Comparison of ENCODE assay signal across 38 cellular contexts in genomic region chr2:120523766-120524165, GRCh38.
"Had no signal": no experiment of that assay in that cellular context is flagged by ENCODE, and none has a peak within 500 bp of the region (broad histone marks: within the 10 kb centered on the region; RNA-seq: fewer than 3 reads in every experiment).

No MANE protein-coding gene starts in this region.

- H3K9me3 ChIP-seq: adrenal gland, body of pancreas, breast epithelium had no signal

- FAIRE-seq: astrocyte, TTC549 had no signal

- H3K27ac ChIP-seq: adrenal gland, body of pancreas, brain microvascular endothelial cell, breast epithelium, cardiac muscle cell, VCaP had no signal

- H3K36me3 ChIP-seq: adrenal gland, brain microvascular endothelial cell, breast epithelium, cardiac muscle cell had no signal

- H3K36me3 Mint-ChIP-seq: activated CD4-positive, alpha-beta memory T cell treated with anti-CD3 and anti-CD28 coated beads for 36 hours; activated naive CD4-positive, alpha-beta T cell treated with anti-CD3 and anti-CD28 coated beads, Interleukin-2, amount 50 U/mL, for 72 hours; activated naive CD8-positive, alpha-beta T cell treated with anti-CD3 and anti-CD28 coated beads for 36 hours had no signal

- H3K27me3 ChIP-seq: adrenal gland, body of pancreas, breast epithelium, cardiac muscle cell had no signal

- H3K4me1 ChIP-seq: breast epithelium had no signal

- H3K4me1 Mint-ChIP-seq: activated B cell treated with CpG ODN at 0.5 μM for 24 hours; activated CD4-positive, alpha-beta T cell treated with anti-CD3 and anti-CD28 coated beads, Interleukin-2, amount 10 ng/mL, durations not matched to agents 24 days and 14 days; activated naive CD8-positive, alpha-beta T cell treated with anti-CD3 and anti-CD28 coated beads for 36 hours; activated T-helper 17 cell treated with anti-CD3 and anti-CD28 coated beads, Interleukin-2, amount 50 U/mL, for 72 hours; central memory CD8-positive, alpha-beta T cell had no signal

- H3K4me3 Mint-ChIP-seq: activated B cell treated with CpG ODN at 0.5 μM for 24 hours; activated CD4-positive, alpha-beta memory T cell treated with anti-CD3 and anti-CD28 coated beads for 36 hours; activated CD4-positive, alpha-beta T cell treated with anti-CD3 and anti-CD28 coated beads, Interleukin-2, amount 10 ng/mL, durations not matched to agents 24 days and 14 days; activated CD8-positive, alpha-beta T cell treated with anti-CD3 and anti-CD28 coated beads for 36 hours; activated naive CD4-positive, alpha-beta T cell treated with anti-CD3 and anti-CD28 coated beads for 36 hours; activated naive CD8-positive, alpha-beta T cell treated with anti-CD3 and anti-CD28 coated beads for 36 hours; activated T-cell treated with anti-CD3 and anti-CD28 coated beads, Interleukin-2, amount 50 U/mL, for 4 hours; activated T-cell treated with anti-CD3 and anti-CD28 coated beads, Interleukin-2, amount 50 U/mL, for 72 hours; activated T-helper 1 cell treated with anti-CD3 and anti-CD28 coated beads, Interleukin-12 subunit alpha, Interleukin-12 subunit beta, Interleukin-2, Interleukin-4 antibody, amounts not matched to agents 30 ng/mL and 10 ng/mL and 1 ng/mL, durations not matched to agents 14 hours and 24 hours and 36 hours; activated T-helper 17 cell treated with anti-CD3 and anti-CD28 coated beads, Interleukin-2, amount 50 U/mL, for 72 hours; central memory CD8-positive, alpha-beta T cell; T-helper 1 cell treated with Interleukin-12 subunit alpha and Interleukin-12 subunit beta and Interleukin-4 antibody, amounts not matched to agents 30 μg/mL and 1 μg/mL, for 36 hours; T-helper 2 cell treated with Interferon-gamma antibody and Interleukin-4, amounts not matched to agents 5 μg/mL and 100 μg/mL, for 36 hours had no signal

- H3K4me3 ChIP-seq: adrenal gland, body of pancreas, breast epithelium, cardiac muscle cell had no signal

- DNase-seq: activated B cell treated with CpG ODN at 0.5 μM for 24 hours; activated CD4-positive, alpha-beta memory T cell treated with anti-CD3 and anti-CD28 coated beads for 36 hours; activated CD4-positive, alpha-beta T cell treated with anti-CD3 and anti-CD28 coated beads for 4 hours; activated CD4-positive, alpha-beta T cell treated with anti-CD3 and anti-CD28 coated beads, Interleukin-2, amount 10 ng/mL, durations not matched to agents 24 days and 14 days; activated CD4-positive, alpha-beta T cell treated with anti-CD3 and anti-CD28 coated beads, Interleukin-2, amount 50 U/mL, for 1 hour; activated CD4-positive, alpha-beta T cell treated with anti-CD3 and anti-CD28 coated beads, Interleukin-2, amount 50 U/mL, for 4 hours; activated CD4-positive, CD25-positive, alpha-beta regulatory T cell treated with anti-CD3 and anti-CD28 coated beads, Interleukin-2, amount 50 U/mL, for 72 hours; activated CD8-positive, alpha-beta memory T cell treated with anti-CD3 and anti-CD28 coated beads, Interleukin-2, amount 50 U/mL, for 4 hours; activated CD8-positive, alpha-beta T cell treated with anti-CD3 and anti-CD28 coated beads for 36 hours; activated effector memory CD4-positive, alpha-beta T cell treated with anti-CD3 and anti-CD28 coated beads, Interleukin-2, amount 50 U/mL, for 16 hours; activated gamma-delta T cell treated with Interleukin-2 at 50 U/mL for 16 hours; activated naive CD4-positive, alpha-beta T cell; activated naive CD4-positive, alpha-beta T cell treated with anti-CD3 and anti-CD28 coated beads for 36 hours; activated naive CD4-positive, alpha-beta T cell treated with anti-CD3 and anti-CD28 coated beads, Interleukin-2, amount 50 U/mL, for 16 hours; activated naive CD8-positive, alpha-beta T cell treated with anti-CD3 and anti-CD28 coated beads for 36 hours; activated T-cell treated with anti-CD3 and anti-CD28 coated beads for 4 hours; activated T-cell treated with anti-CD3 and anti-CD28 coated beads, Interleukin-2, amount 50 U/mL, for 1 hour; activated T-cell treated with anti-CD3 and anti-CD28 coated beads, Interleukin-2, amount 50 U/mL, for 4 hours; activated T-cell treated with anti-CD3 and anti-CD28 coated beads, Interleukin-2, amount 50 U/mL, for 72 hours; adrenal gland; amniotic stem cell; body of pancreas; brain microvascular endothelial cell; caudate nucleus; T-helper 1 cell; T-helper 2 cell; T-helper 9 cell had no signal

- H3K27ac Mint-ChIP-seq: activated B cell treated with CpG ODN at 0.5 μM for 24 hours; activated CD4-positive, alpha-beta memory T cell treated with anti-CD3 and anti-CD28 coated beads for 36 hours; activated CD4-positive, alpha-beta T cell treated with anti-CD3 and anti-CD28 coated beads, Interleukin-2, amount 10 ng/mL, durations not matched to agents 24 days and 14 days; activated CD8-positive, alpha-beta T cell treated with anti-CD3 and anti-CD28 coated beads for 36 hours; activated naive CD4-positive, alpha-beta T cell treated with anti-CD3 and anti-CD28 coated beads for 36 hours; activated naive CD4-positive, alpha-beta T cell treated with anti-CD3 and anti-CD28 coated beads, Interleukin-2, amount 50 U/mL, for 72 hours; activated naive CD8-positive, alpha-beta T cell treated with anti-CD3 and anti-CD28 coated beads for 36 hours; activated T-cell treated with anti-CD3 and anti-CD28 coated beads, Interleukin-2, amount 50 U/mL, for 72 hours; activated T-helper 1 cell treated with anti-CD3 and anti-CD28 coated beads, Interleukin-12 subunit alpha, Interleukin-12 subunit beta, Interleukin-2, Interleukin-4 antibody, amounts not matched to agents 30 ng/mL and 10 ng/mL and 1 ng/mL, durations not matched to agents 14 hours and 24 hours and 36 hours; activated T-helper 17 cell treated with anti-CD3 and anti-CD28 coated beads, Interleukin-2, amount 50 U/mL, for 72 hours; T-helper 1 cell treated with Interleukin-12 subunit alpha and Interleukin-12 subunit beta and Interleukin-4 antibody, amounts not matched to agents 30 μg/mL and 1 μg/mL, for 36 hours; T-helper 2 cell treated with Interferon-gamma antibody and Interleukin-4, amounts not matched to agents 5 μg/mL and 100 μg/mL, for 36 hours had no signal

- ATAC-seq: activated CD8-positive, alpha-beta T cell treated with anti-CD3 and anti-CD28 coated beads for 36 hours; activated naive CD4-positive, alpha-beta T cell treated with anti-CD3 and anti-CD28 coated beads, Interleukin-2, amount 50 U/mL, for 72 hours; activated T-cell treated with anti-CD3 and anti-CD28 coated beads, Interleukin-2, amount 50 U/mL, for 4 hours; activated T-cell treated with anti-CD3 and anti-CD28 coated beads, Interleukin-2, amount 50 U/mL, for 72 hours; activated T-helper 17 cell treated with anti-CD3 and anti-CD28 coated beads, Interleukin-2, amount 50 U/mL, for 72 hours; body of pancreas had no signal

- H3K9me3 Mint-ChIP-seq: activated B cell treated with CpG ODN at 0.5 μM for 24 hours; activated CD4-positive, alpha-beta memory T cell treated with anti-CD3 and anti-CD28 coated beads for 36 hours; activated CD4-positive, alpha-beta T cell treated with anti-CD3 and anti-CD28 coated beads, Interleukin-2, amount 10 ng/mL, durations not matched to agents 24 days and 14 days; activated CD8-positive, alpha-beta T cell treated with anti-CD3 and anti-CD28 coated beads for 36 hours; activated naive CD4-positive, alpha-beta T cell treated with anti-CD3 and anti-CD28 coated beads for 36 hours; activated naive CD4-positive, alpha-beta T cell treated with anti-CD3 and anti-CD28 coated beads, Interleukin-2, amount 50 U/mL, for 72 hours; activated naive CD8-positive, alpha-beta T cell treated with anti-CD3 and anti-CD28 coated beads for 36 hours; activated T-cell treated with anti-CD3 and anti-CD28 coated beads, Interleukin-2, amount 50 U/mL, for 4 hours; activated T-cell treated with anti-CD3 and anti-CD28 coated beads, Interleukin-2, amount 50 U/mL, for 72 hours; activated T-helper 1 cell treated with anti-CD3 and anti-CD28 coated beads, Interleukin-12 subunit alpha, Interleukin-12 subunit beta, Interleukin-2, Interleukin-4 antibody, amounts not matched to agents 30 ng/mL and 10 ng/mL and 1 ng/mL, durations not matched to agents 14 hours and 24 hours and 36 hours; activated T-helper 17 cell treated with anti-CD3 and anti-CD28 coated beads, Interleukin-2, amount 50 U/mL, for 72 hours; central memory CD8-positive, alpha-beta T cell; T-helper 1 cell treated with Interleukin-12 subunit alpha and Interleukin-12 subunit beta and Interleukin-4 antibody, amounts not matched to agents 30 μg/mL and 1 μg/mL, for 36 hours; T-helper 2 cell treated with Interferon-gamma antibody and Interleukin-4, amounts not matched to agents 5 μg/mL and 100 μg/mL, for 36 hours had no signal
